In genomic region chr11:93606314-93606713, GRCh38 we compare ENCODE assay signal across 30 cellular contexts.
"Had no signal": no experiment of that assay in that cellular context is flagged by ENCODE, and none has a peak within 500 bp of the region (broad histone marks: within the 10 kb centered on the region; RNA-seq: fewer than 3 reads in every experiment).

No MANE protein-coding gene starts in this region.

- H3K27ac ChIP-seq: adrenal gland, body of pancreas, breast epithelium, cardiac muscle cell, colonic mucosa, epithelial cell of prostate, esophagus squamous epithelium had no signal

- H3K4me3 ChIP-seq: adrenal gland, body of pancreas, breast epithelium, cardiac muscle cell, colonic mucosa, esophagus squamous epithelium had no signal

- DNase-seq: activated CD4-positive, alpha-beta T cell treated with anti-CD3 and anti-CD28 coated beads for 1 hour; activated CD4-positive, alpha-beta T cell treated with anti-CD3 and anti-CD28 coated beads for 4 hours; activated CD4-positive, alpha-beta T cell treated with anti-CD3 and anti-CD28 coated beads, Interleukin-2, amount 10 ng/mL, durations not matched to agents 7 days and 5 days; activated CD4-positive, alpha-beta T cell treated with anti-CD3 and anti-CD28 coated beads, Interleukin-2, amount 50 U/mL, for 48 hours; activated CD8-positive, alpha-beta memory T cell treated with anti-CD3 and anti-CD28 coated beads for 24 hours; activated CD8-positive, alpha-beta T cell treated with anti-CD3 and anti-CD28 coated beads for 36 hours; activated effector memory CD4-positive, alpha-beta T cell treated with Interleukin-2 at 50 U/mL for 16 hours; activated gamma-delta T cell treated with Interleukin-2 at 50 U/mL for 16 hours; activated naive CD4-positive, alpha-beta T cell treated with Interleukin-2 at 50 U/mL for 16 hours; activated naive CD8-positive, alpha-beta T cell treated with anti-CD3 and anti-CD28 coated beads for 36 hours; activated naive CD8-positive, alpha-beta T cell treated with anti-CD3 and anti-CD28 coated beads, Interleukin-2, amount 50 U/mL, for 24 hours; activated T-cell treated with anti-CD3 and anti-CD28 coated beads, Interleukin-2, amount 50 U/mL, for 4 hours; adrenal gland; amygdala; aorta; body of pancreas; central memory CD4-positive, alpha-beta T cell; cerebellar nuclear complex; colonic mucosa; effector CD8-positive, alpha-beta T cell; esophagus squamous epithelium; head of caudate nucleus; T-helper 2 cell had no signal

- ATAC-seq: activated CD8-positive, alpha-beta T cell treated with anti-CD3 and anti-CD28 coated beads for 36 hours; activated naive CD8-positive, alpha-beta T cell treated with anti-CD3 and anti-CD28 coated beads, Interleukin-2, amount 50 U/mL, for 24 hours; activated T-cell treated with anti-CD3 and anti-CD28 coated beads, Interleukin-2, amount 50 U/mL, for 4 hours; activated T-helper 17 cell treated with anti-CD3 and anti-CD28 coated beads, Interleukin-2, amount 50 U/mL, for 72 hours; body of pancreas had no signal

- H3K4me1 ChIP-seq: adrenal gland, breast epithelium, colonic mucosa, esophagus squamous epithelium had no signal

- H3K27me3 ChIP-seq: adrenal gland, body of pancreas, breast epithelium, cardiac muscle cell, colonic mucosa, esophagus squamous epithelium had no signal

- FAIRE-seq: endometrium, endothelial cell of umbilical vein, frontal cortex had no signal

- H3K9me3 ChIP-seq: adrenal gland, body of pancreas, breast epithelium, colonic mucosa, esophagus squamous epithelium had no signal

- H3K36me3 ChIP-seq: adrenal gland, breast epithelium, cardiac muscle cell, colonic mucosa, esophagus squamous epithelium had no signal
